ENCODE assay signal across 8 cellular contexts in genomic region chr9:83544002-83544698, GRCh38. TPM values are rescaled to one million over a fixed set of nuclear protein-coding genes. Genes with fewer than 3 reads are reported as not detected.
DNase-seq lines count a peak whose midpoint lies in the region; ATAC-seq and TF ChIP-seq lines count a peak whose summit lies in the region.

No MANE protein-coding gene starts in this region.

- CTCF ChIA-PET in activated CD8-positive, alpha-beta memory T cell treated with anti-CD3 and anti-CD28 coated beads, Interleukin-2, amount 10 ng/mL, durations not matched to agents 7 days and 5 days (lab: Charles Lee), result interaction anchor here (0.7 to 7.4 kb wide), 9 partner anchors 9 to 367 kb away, joined by 3 to 93 read pairs (median 3); no protein-coding TSS in a partner anchor

- H3K36me3 Mint-ChIP-seq in activated CD8-positive, alpha-beta memory T cell treated with anti-CD3 and anti-CD28 coated beads, Interleukin-2, amount 10 ng/mL, durations not matched to agents 7 days and 5 days, result no peaks in the 10 kb centered on the region

- H3K4me1 ChIP-seq in psoas muscle, result peaks cover 1% of the 10 kb centered on the region

- H4K20me1 ChIP-seq in SU-DHL-6 (ENCODE audit: low read depth, low read length), result no peaks in the 10 kb centered on the region

- H3K9me2 ChIP-seq in SU-DHL-6 (replicated peaks; ENCODE audit: insufficient read depth, low read length), result no peaks in the 10 kb centered on the region

- H2AFZ ChIP-seq in SU-DHL-6 (ENCODE audit: low read depth, low read length, severe bottlenecking), result peak overlapping the region; percentile 5

- H3K9me3 ChIP-seq in SU-DHL-6 (ENCODE audit: insufficient read depth, low read length) (no peaks in the 10 kb centered on the region), psoas muscle (peaks cover 4% of the 10 kb centered on the region)

- H3K27me3 Mint-ChIP-seq in activated CD8-positive, alpha-beta memory T cell treated with anti-CD3 and anti-CD28 coated beads, Interleukin-2, amount 10 ng/mL, durations not matched to agents 7 days and 5 days, result peaks cover 23% of the 10 kb centered on the region

- H3K27ac ChIP-seq in SU-DHL-6 (ENCODE audit: low read depth, low read length) (no peak overlapping the region), psoas muscle (no peak overlapping the region)

- peak; percentile 76 for ATAC-seq in activated CD8-positive, alpha-beta memory T cell treated with anti-CD3 and anti-CD28 coated beads, Interleukin-2, amount 10 ng/mL, durations not matched to agents 7 days and 5 days
- ATAC-seq in HG02642 (IDR thresholded peaks at IDR 0.05; ENCODE audit: poor library complexity, unreplicated experiment) (peak; percentile 91), psoas muscle (peak; percentile 69 to 93 (median 82))

- H3K9ac ChIP-seq in SU-DHL-6 (ENCODE audit: low read length), result no peak overlapping the region

- intact Hi-C loops in psoas muscle (cut with DNase I), result loop anchor here (5.0 kb wide), 3 partner anchors 212 to 342 kb away; no protein-coding TSS in a partner anchor

- H3K79me2 ChIP-seq in SU-DHL-6 (ENCODE audit: insufficient read depth, low read length), result no peaks in the 10 kb centered on the region

- H3K4me1 Mint-ChIP-seq in activated CD8-positive, alpha-beta memory T cell treated with anti-CD3 and anti-CD28 coated beads, Interleukin-2, amount 10 ng/mL, durations not matched to agents 7 days and 5 days, result no peaks in the 10 kb centered on the region

- H3F3A ChIP-seq in SU-DHL-6 (ENCODE audit: insufficient read depth), result no peaks in the 10 kb centered on the region

- no peaks in the 10 kb centered on the region for H3K27me3 ChIP-seq in SU-DHL-6 (ENCODE audit: low read length)
- H3K27me3 ChIP-seq in psoas muscle (ENCODE audit: insufficient read depth in 3 of 3, low read length in 2 of 3), result no peaks in the 10 kb centered on the region

- H3K9me3 Mint-ChIP-seq in activated CD8-positive, alpha-beta memory T cell treated with anti-CD3 and anti-CD28 coated beads, Interleukin-2, amount 10 ng/mL, durations not matched to agents 7 days and 5 days (ENCODE audit: low read depth), result no peaks in the 10 kb centered on the region

- H3K4me3 Mint-ChIP-seq in activated CD8-positive, alpha-beta memory T cell treated with anti-CD3 and anti-CD28 coated beads, Interleukin-2, amount 10 ng/mL, durations not matched to agents 7 days and 5 days, result no peak overlapping the region

- TF ChIP-seq CTCF in SU-DHL-6 (IDR thresholded peaks at IDR 0.05; ENCODE audit: insufficient read depth, low read length, poor library complexity, severe bottlenecking) (peak; percentile 62), psoas muscle (IDR thresholded peaks at IDR 0.05) (peak; percentile 65)

- H3K36me3 ChIP-seq in SU-DHL-6 (ENCODE audit: low read length) (no peaks in the 10 kb centered on the region), psoas muscle (ENCODE audit: insufficient read depth in 1 of 2, low read depth in 1 of 2) (no peaks in the 10 kb centered on the region)

- no peak overlapping the region for H3K27ac Mint-ChIP-seq in activated CD8-positive, alpha-beta memory T cell treated with anti-CD3 and anti-CD28 coated beads, Interleukin-2, amount 10 ng/mL, durations not matched to agents 7 days and 5 days

- no peak overlapping the region for H3K4me2 ChIP-seq in SU-DHL-6 (ENCODE audit: low read depth, low read length, poor library complexity, severe bottlenecking)

- no peak for DNase-seq in activated CD8-positive, alpha-beta memory T cell treated with anti-CD3 and anti-CD28 coated beads, Interleukin-2, amount 10 ng/mL, durations not matched to agents 7 days and 5 days
- DNase-seq in activated CD8-positive, alpha-beta memory T cell treated with anti-CD3 and anti-CD28 coated beads, Interleukin-2, amount 50 U/mL, for 48 hours, result no peak
- DNase-seq in NCI-H1105 (lab: John Stamatoyannopoulos, UW), result peak; percentile 11
- DNase-seq in foreskin melanocyte, result peak; percentile 61
- DNase-seq in psoas muscle, result peak; percentile 19 to 58
- no peak for DNase-seq in hypothalamus (lab: John Stamatoyannopoulos, UW)

- H3K4me3 ChIP-seq in SU-DHL-6 (ENCODE audit: insufficient read depth, low read length, poor library complexity, severe bottlenecking), result no peak overlapping the region
- no peak overlapping the region for H3K4me3 ChIP-seq in psoas muscle

- WGBS in psoas muscle, 3 donors, result 35 to 51% (median 43%) methylated on average over 5 of the region's 5 CpGs

RNA-seq across cellular contexts. Expression of gene FRMD3, which starts 5.9 kb away (rescaled TPM):
- under 1 TPM; 0.33 to 0.82 TPM for total RNA-seq in activated CD8-positive, alpha-beta memory T cell treated with anti-CD3 and anti-CD28 coated beads, Interleukin-2, amount 10 ng/mL, durations not matched to agents 7 days and 5 days
- 10 to 100 TPM; 27.5 to 41.0 (median 37.8) TPM for total RNA-seq in psoas muscle
- 100 to 1,000 TPM in 1 of 3 donors, 10 to 100 TPM in 1, 1 to 10 TPM in 1; 8.5 to 182 (median 55.9) TPM for polyA plus RNA-seq in psoas muscle

Comparison
In these comparisons a context has a peak if more than half of its experiments do, and no peak if none do; other contexts are left out.
1. DNase-seq: peak in NCI-H1105 (single experiment), foreskin melanocyte (single experiment) and psoas muscle (2 of 2); none in activated CD8-positive, alpha-beta memory T cell treated with anti-CD3 and anti-CD28 coated beads, Interleukin-2, amount 10 ng/mL, durations not matched to agents 7 days and 5 days (single experiment), activated CD8-positive, alpha-beta memory T cell treated with anti-CD3 and anti-CD28 coated beads, Interleukin-2, amount 50 U/mL, for 48 hours (single experiment) and hypothalamus (0 of 51).
2. RNA of gene FRMD3, which starts 5.9 kb away (total RNA-seq): 27.5 to 41.0 TPM in psoas muscle; 0.33 to 0.82 TPM in activated CD8-positive, alpha-beta memory T cell treated with anti-CD3 and anti-CD28 coated beads, Interleukin-2, amount 10 ng/mL, durations not matched to agents 7 days and 5 days; every median in the first group is over 10 times any median in the second.
3. Peak in every context shown above with its lines, with median percentiles within 50 percentile points of each other: ATAC-seq.